Comparison of ENCODE assay signal across 8 cellular contexts in the genomic region with DNA sequence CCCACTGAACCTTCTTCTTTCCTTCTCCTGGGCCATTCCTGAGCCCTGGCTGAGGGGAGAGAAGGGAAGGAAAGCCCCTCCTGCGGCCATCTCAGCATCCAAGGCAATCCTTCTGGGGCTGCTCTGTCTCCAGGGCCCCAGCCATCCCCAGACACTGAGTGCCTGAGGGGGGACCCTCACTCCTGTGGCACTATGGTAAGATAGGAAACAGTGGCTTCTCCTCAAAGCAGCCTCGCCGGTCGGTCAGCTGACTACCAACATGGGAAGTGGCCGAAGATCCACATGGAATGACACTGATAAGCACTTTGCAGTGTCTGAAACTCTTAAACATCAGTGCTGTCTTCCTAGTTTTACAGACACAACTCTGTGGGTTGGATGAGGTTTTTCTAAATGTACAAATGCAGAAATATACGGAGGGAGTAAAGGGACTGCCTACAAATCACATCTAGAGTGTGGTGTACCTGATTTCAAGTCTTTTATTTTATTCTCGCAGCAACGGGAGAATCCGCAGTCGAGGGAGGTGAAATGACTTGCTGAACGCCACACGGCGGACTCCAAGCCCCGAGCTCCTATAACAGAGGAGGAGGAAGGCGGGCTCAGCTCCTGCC. TPM values are rescaled to one million over a fixed set of nuclear protein-coding genes. Genes with fewer than 3 reads are reported as not detected.
DNase-seq lines count a peak whose midpoint lies in the region; ATAC-seq and TF ChIP-seq lines count a peak whose summit lies in the region.

No MANE protein-coding gene starts in this region.

- H3K36me3 ChIP-seq in right atrium auricular region, result no peaks in the 10 kb centered on the region
- H3K36me3 ChIP-seq in adipocyte (ENCODE audit: control insufficient read depth, insufficient read depth, low read length, severe bottlenecking), result no peaks in the 10 kb centered on the region

- no peaks in the 10 kb centered on the region for H3K27me3 ChIP-seq in right atrium auricular region
- peaks cover 29% of the 10 kb centered on the region for H3K27me3 ChIP-seq in adipocyte (replicated peaks; ENCODE audit: control insufficient read depth, insufficient read depth, low read length)

- peak overlapping the region; percentile 64 for H3K9ac ChIP-seq in adipocyte (ENCODE audit: low read length)

- H3K27me3 Mint-ChIP-seq in memory B cell, result peaks cover 22% of the 10 kb centered on the region

- intact Hi-C loops in Right ventricle myocardium inferior (cut with DNase I), result no loop called here

- peak overlapping the region; percentile 57 to 62 for H3K4me3 ChIP-seq in right atrium auricular region
- H3K4me3 ChIP-seq in adipocyte (ENCODE audit: low read length), result peak overlapping the region; percentile 74

- TF ChIP-seq CTCF in right atrium auricular region (IDR thresholded peaks at IDR 0.05), result no peak

- ATAC-seq in Right ventricle myocardium inferior (no peak), memory B cell (ENCODE audit: low read depth) (no peak), HG03196 (IDR thresholded peaks at IDR 0.05; ENCODE audit: unreplicated experiment) (no peak), HG02973 (IDR thresholded peaks at IDR 0.05; ENCODE audit: unreplicated experiment) (no peak)

- peaks cover 0 to 34% of the 10 kb centered on the region in 2 donors for H3K4me1 ChIP-seq in right atrium auricular region
- H3K4me1 ChIP-seq in adipocyte (ENCODE audit: control insufficient read depth, insufficient read depth, low read length), result peaks cover 14% of the 10 kb centered on the region

- H3K9me3 ChIP-seq in right atrium auricular region, result no peaks in the 10 kb centered on the region
- H3K9me3 ChIP-seq in adipocyte (ENCODE audit: control insufficient read depth, low read length), result no peaks in the 10 kb centered on the region

- peaks cover 2% of the 10 kb centered on the region for H3K36me3 Mint-ChIP-seq in memory B cell

- peak overlapping the region; percentile 39 to 57 for H3K27ac ChIP-seq in right atrium auricular region

- no peaks in the 10 kb centered on the region for H3K9me3 Mint-ChIP-seq in memory B cell

- peaks cover 8% of the 10 kb centered on the region for H3K4me1 Mint-ChIP-seq in memory B cell

- peak overlapping the region; percentile 85 for H3K4me3 Mint-ChIP-seq in memory B cell

- no peak overlapping the region for H3K27ac Mint-ChIP-seq in memory B cell

- DNase-seq in right atrium auricular region (ENCODE audit: low spot score) (no peak), Right ventricle myocardium inferior (ENCODE audit: missing footprints) (no peak), adipocyte (ENCODE audit: low read depth) (no peak), memory B cell (ENCODE audit: low spot score in 2 of 2) (no peak), NCI-H774 (lab: John Stamatoyannopoulos, UW) (no peak), NCI-H2081 (lab: John Stamatoyannopoulos, UW) (no peak)

RNA-seq across cellular contexts. Expression of a gene that starts 1.0 kb away (rescaled TPM):
- under 1 TPM in 1 of 2 donors, not detected in 1; 0.90 TPM for total RNA-seq in right atrium auricular region
- 2.7 TPM for total RNA-seq in Right ventricle myocardium inferior

RNA-seq across cellular contexts. Expression of a gene that starts 20.9 kb away (rescaled TPM):
- total RNA-seq in right atrium auricular region (under 1 TPM in 1 of 2 donors, not detected in 1; 0.98 TPM), Right ventricle myocardium inferior (1.5 TPM)

RNA-seq across cellular contexts. Expression of a gene that starts 51.4 kb away (rescaled TPM):
- total RNA-seq in right atrium auricular region, result 10 to 100 TPM; 10.4 to 25.3 TPM
- total RNA-seq in Right ventricle myocardium inferior, result 26.7 TPM
